1 cellular context compared by ENCODE assay signal in the genomic region with DNA sequence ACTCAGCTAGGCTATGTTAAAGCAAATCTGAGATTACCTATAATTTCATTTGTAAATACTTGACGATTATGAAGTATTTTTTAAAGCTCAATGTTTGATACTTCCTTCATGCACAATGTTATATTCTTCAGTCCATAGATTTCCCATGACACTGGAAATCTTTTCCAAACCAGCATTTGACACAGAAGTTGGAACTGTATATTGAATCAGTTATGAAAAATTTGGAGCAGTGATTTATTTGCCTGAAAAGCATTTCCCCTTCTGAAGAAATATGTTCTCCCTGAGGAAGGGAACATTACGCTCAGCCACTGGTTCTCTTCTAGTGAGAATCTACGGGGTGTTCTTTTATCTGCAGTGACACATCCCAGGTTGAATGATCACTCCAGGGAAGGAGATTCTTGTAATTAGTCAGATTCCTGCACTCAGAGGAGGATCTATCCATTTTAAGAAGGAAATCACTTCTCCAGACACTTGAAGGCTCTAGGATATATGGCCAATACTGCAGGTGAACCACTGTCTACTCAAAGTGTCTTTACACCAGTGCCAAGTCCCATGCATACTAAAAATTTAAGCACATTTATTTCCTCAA.
TF ChIP-seq lines count a peak whose summit lies in the region.

No MANE protein-coding gene starts in this region.

TF ChIP-seq in K562, 482 proteins besides CTCF, POLR2A, EP300 and RAD21 (continued from another document):
- TF ChIP-seq, protein P1, sequence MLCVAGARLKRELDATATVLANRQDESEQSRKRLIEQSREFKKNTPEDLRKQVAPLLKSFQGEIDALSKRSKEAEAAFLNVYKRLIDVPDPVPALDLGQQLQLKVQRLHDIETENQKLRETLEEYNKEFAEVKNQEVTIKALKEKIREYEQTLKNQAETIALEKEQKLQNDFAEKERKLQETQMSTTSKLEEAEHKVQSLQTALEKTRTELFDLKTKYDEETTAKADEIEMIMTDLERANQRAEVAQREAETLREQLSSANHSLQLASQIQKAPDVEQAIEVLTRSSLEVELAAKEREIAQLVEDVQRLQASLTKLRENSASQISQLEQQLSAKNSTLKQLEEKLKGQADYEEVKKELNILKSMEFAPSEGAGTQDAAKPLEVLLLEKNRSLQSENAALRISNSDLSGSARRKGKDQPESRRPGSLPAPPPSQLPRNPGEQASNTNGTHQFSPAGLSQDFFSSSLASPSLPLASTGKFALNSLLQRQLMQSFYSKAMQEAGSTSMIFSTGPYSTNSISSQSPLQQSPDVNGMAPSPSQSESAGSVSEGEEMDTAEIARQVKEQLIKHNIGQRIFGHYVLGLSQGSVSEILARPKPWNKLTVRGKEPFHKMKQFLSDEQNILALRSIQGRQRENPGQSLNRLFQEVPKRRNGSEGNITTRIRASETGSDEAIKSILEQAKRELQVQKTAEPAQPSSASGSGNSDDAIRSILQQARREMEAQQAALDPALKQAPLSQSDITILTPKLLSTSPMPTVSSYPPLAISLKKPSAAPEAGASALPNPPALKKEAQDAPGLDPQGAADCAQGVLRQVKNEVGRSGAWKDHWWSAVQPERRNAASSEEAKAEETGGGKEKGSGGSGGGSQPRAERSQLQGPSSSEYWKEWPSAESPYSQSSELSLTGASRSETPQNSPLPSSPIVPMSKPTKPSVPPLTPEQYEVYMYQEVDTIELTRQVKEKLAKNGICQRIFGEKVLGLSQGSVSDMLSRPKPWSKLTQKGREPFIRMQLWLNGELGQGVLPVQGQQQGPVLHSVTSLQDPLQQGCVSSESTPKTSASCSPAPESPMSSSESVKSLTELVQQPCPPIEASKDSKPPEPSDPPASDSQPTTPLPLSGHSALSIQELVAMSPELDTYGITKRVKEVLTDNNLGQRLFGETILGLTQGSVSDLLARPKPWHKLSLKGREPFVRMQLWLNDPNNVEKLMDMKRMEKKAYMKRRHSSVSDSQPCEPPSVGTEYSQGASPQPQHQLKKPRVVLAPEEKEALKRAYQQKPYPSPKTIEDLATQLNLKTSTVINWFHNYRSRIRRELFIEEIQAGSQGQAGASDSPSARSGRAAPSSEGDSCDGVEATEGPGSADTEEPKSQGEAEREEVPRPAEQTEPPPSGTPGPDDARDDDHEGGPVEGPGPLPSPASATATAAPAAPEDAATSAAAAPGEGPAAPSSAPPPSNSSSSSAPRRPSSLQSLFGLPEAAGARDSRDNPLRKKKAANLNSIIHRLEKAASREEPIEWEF (CRISPR knock-in tag; IDR thresholded peaks at IDR 0.05) = no peak
